1 cellular context compared by ENCODE assay signal in the genomic region with DNA sequence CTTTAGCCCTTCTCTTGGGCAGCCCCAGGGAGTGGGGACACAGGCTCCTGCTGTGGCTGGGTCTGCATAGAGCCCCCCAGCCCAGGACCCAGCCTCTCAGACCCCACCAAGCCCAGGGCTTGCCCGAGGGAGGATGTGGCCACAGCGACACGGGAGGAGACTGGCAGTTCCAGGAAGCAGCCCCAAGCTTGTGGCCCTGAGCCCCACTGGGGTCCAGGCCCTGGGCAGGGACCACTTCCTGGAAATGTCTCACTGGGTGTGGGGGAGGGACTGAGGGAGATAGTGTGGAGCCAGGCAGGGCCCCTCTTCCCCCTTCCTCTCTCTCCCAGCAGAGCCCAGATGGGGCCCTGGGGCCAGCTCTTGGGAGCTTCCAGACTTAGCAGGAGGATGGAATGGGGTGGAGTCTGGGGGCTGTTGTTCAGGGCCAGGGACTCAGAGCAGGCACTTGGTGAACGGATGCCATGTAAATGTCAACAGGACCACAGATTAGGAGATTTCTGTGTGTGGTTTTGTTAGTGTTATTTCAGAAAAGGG.
TF ChIP-seq lines count a peak whose summit lies in the region.

No MANE protein-coding gene starts in this region.

TF ChIP-seq in H1, 55 proteins besides CTCF, POLR2A, EP300 and RAD21 (continued from another document):
- TF ChIP-seq KDM1A (IDR thresholded peaks at IDR 0.05; ENCODE audit: borderline replicate concordance, low read length), result no peak
TF ChIP-seq in H1: peak in this region for 0.
